In the genomic region with DNA sequence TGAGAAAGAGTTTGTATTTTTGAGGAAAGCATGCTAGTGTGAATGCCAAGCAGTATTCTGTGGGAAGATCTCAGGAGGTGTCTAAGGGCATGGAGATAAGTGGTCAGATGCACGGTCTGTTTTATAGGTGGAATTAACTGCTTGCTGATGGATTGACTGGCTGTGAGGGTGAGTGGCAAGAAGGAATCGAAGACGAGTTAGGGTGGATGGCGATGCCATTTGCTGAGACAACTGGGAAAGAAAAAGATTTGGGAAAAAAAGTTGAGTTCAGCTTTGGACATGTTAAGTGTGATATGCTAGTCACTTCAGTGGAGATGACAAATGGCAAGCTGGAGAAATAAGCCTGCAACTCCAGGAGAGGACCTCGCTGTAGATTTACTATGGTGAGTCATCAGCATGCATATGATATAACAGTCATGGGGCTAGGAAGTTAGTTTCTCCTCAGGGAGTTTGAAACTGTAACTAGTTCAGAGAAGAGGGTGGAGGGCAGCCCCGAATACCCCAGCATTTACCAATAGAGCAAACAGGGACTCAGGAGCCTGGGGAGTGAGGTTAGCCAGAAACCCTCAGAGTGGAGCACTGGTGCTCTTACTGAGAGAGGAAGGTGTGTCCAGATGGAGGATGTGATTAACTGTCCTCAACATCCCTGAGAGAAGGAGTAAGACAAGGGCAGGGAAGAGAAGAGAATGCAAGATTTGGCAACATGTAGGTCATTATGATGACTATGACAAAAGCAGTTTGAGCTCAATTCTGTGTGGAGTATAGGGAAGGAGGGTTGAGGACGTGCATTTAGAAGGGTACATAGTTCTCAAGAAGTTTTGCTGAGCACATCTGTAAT, we compare ENCODE assay signal across 12 cellular contexts. TPM values are rescaled to one million over a fixed set of nuclear protein-coding genes. Genes with fewer than 3 reads are reported as not detected.
A peak's percentile ranks its signal among the peaks of the same experiment; 100 is the strongest.
DNase-seq lines count a peak whose midpoint lies in the region; ATAC-seq and TF ChIP-seq lines count a peak whose summit lies in the region.
"Had no signal": no experiment of that assay in that cellular context is flagged by ENCODE, and none has a peak within 500 bp of the region (broad histone marks: within the 10 kb centered on the region; RNA-seq: fewer than 3 reads in every experiment).

No MANE protein-coding gene starts in this region.

- peak; percentile 27 for DNase-seq in DMS53 treated with DMSO at 0.1 percent for 48 hours (lab: John Stamatoyannopoulos, UW; ENCODE audit: unreplicated experiment)
- peak; percentile 10 for DNase-seq in MG63
- DNase-seq in activated T-helper 2 cell treated with anti-CD3 and anti-CD28 coated beads, Interferon-gamma antibody, Interleukin-2, Interleukin-4, amounts not matched to agents 10 μg/mL and 5 μg/mL and 100 μg/mL, durations not matched to agents 14 hours and 24 hours and 36 hours (ENCODE audit: low spot score), result no peak
- DNase-seq in ecto neural progenitor cell (ENCODE audit: low spot score), result no peak
- no peak for DNase-seq in NCI-H2227 (lab: John Stamatoyannopoulos, UW; ENCODE audit: unreplicated experiment)
- DNase-seq: activated CD4-positive, CD25-positive, alpha-beta regulatory T cell; effector CD4-positive, alpha-beta T cell; NK-92 treated with Interleukin-12 subunit alpha and Interleukin-12 subunit beta, amount 100 ng/mL, for 24 hours had no signal

- ATAC-seq in GM19023 (IDR thresholded peaks at IDR 0.05; ENCODE audit: unreplicated experiment), result no peak
- ATAC-seq: activated naive CD4-positive, alpha-beta T cell treated with anti-CD3 and anti-CD28 coated beads, Interleukin-2, amount 50 U/mL, for 72 hours had no signal

- H3K9me3 ChIP-seq in MG63, result no peaks in the 10 kb centered on the region
- H3K9me3 ChIP-seq: thoracic aorta had no signal

- H3K36me3 ChIP-seq in MG63, result peaks cover 3% of the 10 kb centered on the region; the same call in 1 of the 2 replicates
- H3K36me3 ChIP-seq: thoracic aorta had no signal

- TF ChIP-seq CTCF in nephron (IDR thresholded peaks at IDR 0.05; ENCODE audit: unreplicated experiment in 3 of 3), result no peak

- H3K36me3 Mint-ChIP-seq in activated T-helper 2 cell treated with anti-CD3 and anti-CD28 coated beads, Interferon-gamma antibody, Interleukin-2, Interleukin-4, amounts not matched to agents 10 μg/mL and 5 μg/mL and 100 μg/mL, durations not matched to agents 14 hours and 24 hours and 36 hours (ENCODE audit: low read depth), result peaks cover 21% of the 10 kb centered on the region
- no peaks in the 10 kb centered on the region for H3K36me3 Mint-ChIP-seq in nephron (ENCODE audit: low read depth)

- H3K4me3 Mint-ChIP-seq in activated T-helper 2 cell treated with anti-CD3 and anti-CD28 coated beads, Interferon-gamma antibody, Interleukin-2, Interleukin-4, amounts not matched to agents 10 μg/mL and 5 μg/mL and 100 μg/mL, durations not matched to agents 14 hours and 24 hours and 36 hours (ENCODE audit: low read depth), result peak overlapping the region; percentile 37
- H3K4me3 Mint-ChIP-seq in nephron, result peak overlapping the region; percentile 51 to 63 (median 58)

- no peaks in the 10 kb centered on the region for H3K27me3 Mint-ChIP-seq in activated T-helper 2 cell treated with anti-CD3 and anti-CD28 coated beads, Interferon-gamma antibody, Interleukin-2, Interleukin-4, amounts not matched to agents 10 μg/mL and 5 μg/mL and 100 μg/mL, durations not matched to agents 14 hours and 24 hours and 36 hours (ENCODE audit: low read depth)
- H3K27me3 Mint-ChIP-seq in nephron (ENCODE audit: low read depth), result peaks cover 10% of the 10 kb centered on the region

- peak overlapping the region; percentile 47 for H3K27ac Mint-ChIP-seq in activated T-helper 2 cell treated with anti-CD3 and anti-CD28 coated beads, Interferon-gamma antibody, Interleukin-2, Interleukin-4, amounts not matched to agents 10 μg/mL and 5 μg/mL and 100 μg/mL, durations not matched to agents 14 hours and 24 hours and 36 hours
- no peak overlapping the region for H3K27ac Mint-ChIP-seq in nephron

- intact Hi-C loops in activated T-helper 2 cell treated with anti-CD3 and anti-CD28 coated beads, Interferon-gamma antibody, Interleukin-2, Interleukin-4, amounts not matched to agents 10 μg/mL and 5 μg/mL and 100 μg/mL, durations not matched to agents 14 hours and 24 hours and 36 hours (cut with micrococcal nuclease), result loop anchor here (5.0 to 10.0 kb wide), 3 partner anchors 337 to 1760 kb away; a partner anchor contains a TSS

- H3K4me3 ChIP-seq in MG63, result no peak overlapping the region
- H3K4me3 ChIP-seq: thoracic aorta had no signal

- H3K27me3 ChIP-seq in MG63, result no peaks in the 10 kb centered on the region

- no peaks in the 10 kb centered on the region for H3K9me3 Mint-ChIP-seq in activated T-helper 2 cell treated with anti-CD3 and anti-CD28 coated beads, Interferon-gamma antibody, Interleukin-2, Interleukin-4, amounts not matched to agents 10 μg/mL and 5 μg/mL and 100 μg/mL, durations not matched to agents 14 hours and 24 hours and 36 hours
- H3K9me3 Mint-ChIP-seq in nephron, result no peaks in the 10 kb centered on the region

- H3K4me1 Mint-ChIP-seq in activated T-helper 2 cell treated with anti-CD3 and anti-CD28 coated beads, Interferon-gamma antibody, Interleukin-2, Interleukin-4, amounts not matched to agents 10 μg/mL and 5 μg/mL and 100 μg/mL, durations not matched to agents 14 hours and 24 hours and 36 hours (ENCODE audit: low read depth), result peaks cover 32% of the 10 kb centered on the region
- peaks cover 14% of the 10 kb centered on the region for H3K4me1 Mint-ChIP-seq in nephron

RNA-seq across cellular contexts. Expression of a gene that starts 2.0 kb away (rescaled TPM):
- 27.8 and 28.9 TPM in 2 replicates for total RNA-seq in MG63 (2014; rRNA removed; shearing (Covaris generic); ENCODE audit: low replicate concordance)
- total RNA-seq in activated T-helper 2 cell treated with anti-CD3 and anti-CD28 coated beads, Interferon-gamma antibody, Interleukin-2, Interleukin-4, amounts not matched to agents 10 μg/mL and 5 μg/mL and 100 μg/mL, durations not matched to agents 14 hours and 24 hours and 36 hours, result 102 TPM in 2 replicates

Comparison
In these comparisons a context has a peak if more than half of its experiments do, and no peak if none do; other contexts are left out.
1. DNase-seq: peak in DMS53 treated with DMSO at 0.1 percent for 48 hours (single experiment) and MG63 (single experiment); none in activated T-helper 2 cell treated with anti-CD3 and anti-CD28 coated beads, Interferon-gamma antibody, Interleukin-2, Interleukin-4, amounts not matched to agents 10 μg/mL and 5 μg/mL and 100 μg/mL, durations not matched to agents 14 hours and 24 hours and 36 hours (single experiment), ecto neural progenitor cell (single experiment) and NCI-H2227 (single experiment).